ENCODE assay signal across 16 cellular contexts in the genomic region with DNA sequence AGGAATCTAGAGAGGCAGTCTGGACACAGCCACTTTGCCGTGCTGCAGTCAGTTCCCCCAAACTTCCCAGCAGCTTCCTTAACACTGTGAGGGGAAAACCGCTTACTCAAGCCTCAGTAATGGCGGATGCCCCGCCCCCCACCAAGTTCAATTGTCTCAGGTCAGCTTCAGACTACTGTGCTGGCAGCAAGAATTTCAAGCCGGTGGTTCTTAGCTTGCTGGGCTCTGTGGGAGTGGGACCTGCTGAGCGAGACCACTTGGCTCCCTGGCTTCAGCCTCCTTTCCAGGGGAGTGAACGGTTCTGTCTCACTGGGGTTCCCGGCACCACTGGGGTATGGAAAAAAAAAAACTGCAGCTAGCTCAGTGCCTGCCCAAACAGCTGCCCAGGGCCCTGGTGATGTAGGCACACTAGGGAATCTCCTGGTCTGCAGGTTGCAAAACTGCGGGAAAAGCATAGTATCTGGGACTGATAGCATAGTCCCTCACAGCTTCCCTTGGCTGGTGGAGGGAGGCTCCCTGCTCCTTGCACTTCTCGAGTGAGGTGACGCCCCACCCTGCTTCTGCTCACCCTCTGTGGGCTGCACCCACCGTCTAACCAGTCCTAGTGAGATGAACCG. TPM values are rescaled to one million over a fixed set of nuclear protein-coding genes. Genes with fewer than 3 reads are reported as not detected.
DNase-seq lines count a peak whose midpoint lies in the region; ATAC-seq, FAIRE-seq and TF ChIP-seq lines count a peak whose summit lies in the region.
"Had no signal": no experiment of that assay in that cellular context is flagged by ENCODE, and none has a peak within 500 bp of the region (broad histone marks: within the 10 kb centered on the region; RNA-seq: fewer than 3 reads in every experiment).

No MANE protein-coding gene starts in this region.

- intact Hi-C loops in kidney (cut with DNase I): no loop called here

- DNase-seq in ACHN: peak; percentile 21
- DNase-seq in ELF-1 (ENCODE audit: low read depth, low spot score): peak; percentile 52
- peak; percentile 18 for DNase-seq in SK-N-DZ (ENCODE audit: low spot score)
- peak; percentile 66 for DNase-seq in kidney
- DNase-seq in G401 (ENCODE audit: low spot score): no peak
- no peak for DNase-seq in smooth muscle cell (lab: John Stamatoyannopoulos, UW; ENCODE audit: unreplicated experiment)
- DNase-seq: amniotic stem cell, DND-41, foreskin melanocyte, GOT3, MM.1S, natural killer cell, NCI-H446 had no signal

- H3K4me2 ChIP-seq in smooth muscle cell: no peak overlapping the region
- H3K4me2 ChIP-seq: BLaER1 treated with 17β-estradiol and CSF1 and Interleukin-3, amounts not matched to agents 10 nM and 100 nM had no signal

- no peak overlapping the region for H3K9ac ChIP-seq in kidney (ENCODE audit: low read length in 2 of 2)
- H3K9ac ChIP-seq in smooth muscle cell (ENCODE audit: low read depth): no peak overlapping the region
- H3K9ac ChIP-seq: BLaER1 treated with 17β-estradiol and CSF1 and Interleukin-3, amounts not matched to agents 10 nM and 100 nM had no signal

- 66% methylated on average over 13 of the region's 13 CpGs for WGBS in smooth muscle cell (ENCODE audit: low lambda C conversion rate)

- no peak for TF ChIP-seq CTCF in kidney (IDR thresholded peaks at IDR 0.05; ENCODE audit: borderline replicate concordance, extremely low read depth, insufficient read depth)
- TF ChIP-seq CTCF in smooth muscle cell (IDR thresholded peaks at IDR 0.05; ENCODE audit: borderline replicate concordance, insufficient read depth, poor library complexity, severe bottlenecking): no peak

- H3K79me2 ChIP-seq in smooth muscle cell (ENCODE audit: low read depth): no peaks in the 10 kb centered on the region

- ATAC-seq in GM18519 (IDR thresholded peaks at IDR 0.05; ENCODE audit: low FRiP score, unreplicated experiment): no peak
- ATAC-seq: natural killer cell had no signal

- no peak for FAIRE-seq in kidney (lab: Jason Lieb, UNC)

- no peak overlapping the region for H2AFZ ChIP-seq in smooth muscle cell (ENCODE audit: low read depth)

- H3K9me3 ChIP-seq in kidney (ENCODE audit: control insufficient read depth in 1 of 2, low read length in 2 of 2): no peaks in the 10 kb centered on the region
- no peaks in the 10 kb centered on the region for H3K9me3 ChIP-seq in smooth muscle cell (replicated peaks; ENCODE audit: low read depth)

- no peaks in the 10 kb centered on the region for H3F3A ChIP-seq in smooth muscle cell (ENCODE audit: low read depth)

- no peaks in the 10 kb centered on the region for H3K36me3 ChIP-seq in kidney (ENCODE audit: control insufficient read depth in 1 of 2, insufficient read depth in 2 of 2, low read length in 2 of 2)
- H3K36me3 ChIP-seq in smooth muscle cell (ENCODE audit: low read depth): no peaks in the 10 kb centered on the region
- H3K36me3 ChIP-seq: BLaER1 treated with 17β-estradiol and CSF1 and Interleukin-3, amounts not matched to agents 10 nM and 100 nM had no signal

- in situ Hi-C loops in ACHN (cut with HindIII; ENCODE audit: low pct_ligation_motif_present, low pct_unique_long_range_greater_than_20kb, low sequenced_read_pairs) (no loop called here), G401 (cut with HindIII; ENCODE audit: low sequenced_read_pairs) (no loop called here)

- no peak overlapping the region for H3K4me3 ChIP-seq in kidney (ENCODE audit: low read length in 2 of 2)
- H3K4me3 ChIP-seq in smooth muscle cell: no peak overlapping the region
- H3K4me3 ChIP-seq: BLaER1 treated with 17β-estradiol and CSF1 and Interleukin-3, amounts not matched to agents 10 nM and 100 nM had no signal

- H3K27me3 ChIP-seq in smooth muscle cell (ENCODE audit: low read depth): no peaks in the 10 kb centered on the region
- H3K27me3 ChIP-seq: BLaER1 treated with 17β-estradiol and CSF1 and Interleukin-3, amounts not matched to agents 10 nM and 100 nM had no signal

- H3K27ac ChIP-seq in kidney (ENCODE audit: low read depth in 2 of 2, low read length in 2 of 2): no peak overlapping the region
- no peak overlapping the region for H3K27ac ChIP-seq in smooth muscle cell (ENCODE audit: low read depth)
- H3K27ac ChIP-seq: BLaER1 treated with 17β-estradiol and CSF1 and Interleukin-3, amounts not matched to agents 10 nM and 100 nM; VCaP had no signal

- no peaks in the 10 kb centered on the region for H4K20me1 ChIP-seq in smooth muscle cell (ENCODE audit: low read depth)
- H4K20me1 ChIP-seq: BLaER1 treated with 17β-estradiol and CSF1 and Interleukin-3, amounts not matched to agents 10 nM and 100 nM had no signal

- H3K4me1 ChIP-seq in kidney (ENCODE audit: control insufficient read depth in 1 of 2, insufficient read depth in 1 of 2, low read depth in 1 of 2, low read length in 2 of 2) (no peaks in the 10 kb centered on the region), smooth muscle cell (ENCODE audit: low read depth) (no peaks in the 10 kb centered on the region)
- H3K4me1 ChIP-seq: BLaER1 treated with 17β-estradiol and CSF1 and Interleukin-3, amounts not matched to agents 10 nM and 100 nM had no signal

RNA-seq across cellular contexts. Expression of a gene that starts 23.7 kb away (rescaled TPM):
- polyA plus RNA-seq in SK-N-DZ (2014; cell fraction: cytosol; rRNA removed): 3.5 and 3.9 TPM in 2 replicates
- polyA plus RNA-seq in SK-N-DZ (2014; cell fraction: nucleus; rRNA removed): 44.1 and 47.8 TPM in 2 replicates
- 1.2 TPM for total RNA-seq in kidney
- polyA plus RNA-seq in kidney (ENCODE audit: insufficient read depth, low read depth, low replicate concordance): 1.2 TPM
- 1.1 and 8.3 TPM in 2 replicates for total RNA-seq in G401 (2014; rRNA removed; shearing (Covaris generic))
- total RNA-seq in smooth muscle cell: 0.31 and 0.94 TPM in 2 replicates
- polyA plus RNA-seq in smooth muscle cell: 0.38 and 1.0 TPM in 2 replicates

Comparison
In these comparisons a context has a peak if more than half of its experiments do, and no peak if none do; other contexts are left out.
1. DNase-seq: peak in ACHN (single experiment), ELF-1 (single experiment), SK-N-DZ (single experiment) and kidney (single experiment); none in G401 (single experiment) and smooth muscle cell (single experiment).